15 cellular contexts compared by ENCODE assay signal in genomic region chr10:48279081-48279751, GRCh38. TPM values are rescaled to one million over a fixed set of nuclear protein-coding genes. Genes with fewer than 3 reads are reported as not detected.
DNase-seq lines count a peak whose midpoint lies in the region; ATAC-seq and TF ChIP-seq lines count a peak whose summit lies in the region.
"Had no signal": no experiment of that assay in that cellular context is flagged by ENCODE, and none has a peak within 500 bp of the region (broad histone marks: within the 10 kb centered on the region; RNA-seq: fewer than 3 reads in every experiment).

No MANE protein-coding gene starts in this region.

- H3K27ac Mint-ChIP-seq in memory B cell = no peak overlapping the region
- no peak overlapping the region for H3K27ac Mint-ChIP-seq in Caco-2 (ENCODE audit: unreplicated experiment)
- H3K27ac Mint-ChIP-seq: nephron progenitor cell had no signal

- CTCF ChIA-PET in Caco-2 (lab: Charles Lee) = no interaction called here

- no peak for TF ChIP-seq CTCF in Caco-2 (IDR thresholded peaks at IDR 0.05; ENCODE audit: insufficient read depth in 1 of 2, low read depth in 1 of 2, low read length in 1 of 2, severe bottlenecking in 1 of 2, unreplicated experiment in 1 of 2)

- H3K27me3 ChIP-seq in Caco-2 (replicated peaks; ENCODE audit: control insufficient read depth, insufficient read depth, low read length) = no peaks in the 10 kb centered on the region

- POLR2A ChIA-PET in Caco-2 (lab: Charles Lee) = no interaction called here

- peaks cover 6% of the 10 kb centered on the region for H3K4me1 Mint-ChIP-seq in memory B cell
- no peaks in the 10 kb centered on the region for H3K4me1 Mint-ChIP-seq in Caco-2 (ENCODE audit: low read depth, unreplicated experiment)

- no peaks in the 10 kb centered on the region for H3K4me1 ChIP-seq in Caco-2

- intact Hi-C loops in Caco-2 (cut with micrococcal nuclease; ENCODE audit: unreplicated experiment) = no loop called here

- no TSS peak for BruUV-seq in Caco-2 (replicated peaks; lab: Mats Ljungman, UMichigan)

- no peak overlapping the region for H3K4me3 Mint-ChIP-seq in memory B cell
- no peak overlapping the region for H3K4me3 Mint-ChIP-seq in Caco-2 (ENCODE audit: unreplicated experiment)
- H3K4me3 Mint-ChIP-seq: nephron progenitor cell had no signal

- H3K36me3 Mint-ChIP-seq in memory B cell = peaks cover 9% of the 10 kb centered on the region
- no peaks in the 10 kb centered on the region for H3K36me3 Mint-ChIP-seq in Caco-2 (ENCODE audit: insufficient read depth, unreplicated experiment)

- H3K9me3 Mint-ChIP-seq in memory B cell = peaks cover 8% of the 10 kb centered on the region
- H3K9me3 Mint-ChIP-seq in Caco-2 (ENCODE audit: unreplicated experiment) = peaks cover 10% of the 10 kb centered on the region

- H3K27me3 Mint-ChIP-seq in memory B cell (no peaks in the 10 kb centered on the region), Caco-2 (ENCODE audit: insufficient read depth, unreplicated experiment) (peaks cover 3% of the 10 kb centered on the region)

- ATAC-seq in GM18907 (IDR thresholded peaks at IDR 0.05; ENCODE audit: unreplicated experiment) (peak; percentile 83), GM21528 (IDR thresholded peaks at IDR 0.05; ENCODE audit: low FRiP score, unreplicated experiment) (peak; percentile 88), HG03066 (IDR thresholded peaks at IDR 0.05; ENCODE audit: low read depth, unreplicated experiment) (peak; percentile 86), memory B cell (ENCODE audit: low read depth) (peak; percentile 70)
- ATAC-seq: HCT116 had no signal

- no peak for DNase-seq in memory B cell (ENCODE audit: low spot score in 2 of 2)
- DNase-seq in Caco-2 = no peak
- DNase-seq in NCI-H526 treated with DMSO at 0.1 percent for 48 hours (lab: John Stamatoyannopoulos, UW) = no peak
- no peak for DNase-seq in AG08396 (ENCODE audit: low spot score)
- DNase-seq: activated effector memory CD4-positive, alpha-beta T cell treated with anti-CD3 and anti-CD28 coated beads, Interleukin-2, amount 50 U/mL, for 16 hours; cerebellar nuclear complex; DMS79; kidney; nephron progenitor cell; SHP77; stimulated activated CD4-positive, alpha-beta T cell treated with anti-CD3 and anti-CD28 coated beads, Interleukin-12 subunit alpha, Interleukin-12 subunit beta, amount 100 ng/mL, for 4 hours had no signal

- H3K9me3 ChIP-seq in Caco-2 = peaks cover 7% of the 10 kb centered on the region; the same call in 1 of the 2 replicates

- H3K36me3 ChIP-seq in Caco-2 (ENCODE audit: control insufficient read depth, insufficient read depth, low read length) = no peaks in the 10 kb centered on the region

- no peak overlapping the region for H3K4me3 ChIP-seq in Caco-2 (ENCODE audit: low read depth, low read length)

RNA-seq across cellular contexts. Expression of gene FRMPD2, which starts 4.7 kb away (rescaled TPM):
- total RNA-seq in Caco-2 (2022) = 0.12 TPM in 1 of 2 replicates, not detected in the other

RNA-seq across cellular contexts. Expression of gene MAPK8, which starts 27.3 kb away (rescaled TPM):
- total RNA-seq in Caco-2 (2022) = 76.1 and 83.3 TPM in 2 replicates
